In the genomic region with DNA sequence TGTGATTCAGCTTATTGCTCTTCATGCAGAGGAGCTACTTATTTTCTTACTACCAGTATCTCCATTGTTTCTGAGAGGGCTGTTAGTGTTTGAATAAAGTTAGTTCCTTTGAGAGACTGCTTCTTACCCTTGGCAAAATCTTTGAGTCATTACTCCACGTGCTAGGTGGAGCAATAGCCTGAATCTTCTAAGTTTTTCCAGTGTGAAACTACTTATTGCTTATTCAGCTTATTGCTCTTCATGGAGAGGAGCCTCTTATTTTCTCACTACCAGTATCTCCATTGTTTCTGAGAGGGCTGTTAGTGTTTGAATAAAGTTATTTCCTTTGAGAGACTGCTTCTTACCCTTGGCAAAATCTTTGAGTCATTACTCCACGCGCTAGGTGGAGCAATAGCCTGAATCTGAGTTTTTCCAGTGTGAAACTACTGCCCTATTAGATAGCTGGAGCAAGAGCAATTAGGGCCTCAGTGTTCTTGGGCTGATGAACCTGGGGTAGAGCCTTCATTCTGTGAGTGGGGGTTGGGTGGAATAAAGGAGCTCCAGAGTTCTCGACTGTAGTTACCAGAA, we compare ENCODE assay signal across 14 cellular contexts. TPM values are rescaled to one million over a fixed set of nuclear protein-coding genes. Genes with fewer than 3 reads are reported as not detected.
DNase-seq lines count a peak whose midpoint lies in the region; ATAC-seq and TF ChIP-seq lines count a peak whose summit lies in the region.
"Had no signal": no experiment of that assay in that cellular context is flagged by ENCODE, and none has a peak within 500 bp of the region (broad histone marks: within the 10 kb centered on the region; RNA-seq: fewer than 3 reads in every experiment).

No MANE protein-coding gene starts in this region.

- peak overlapping the region; percentile 36 for H3K27ac Mint-ChIP-seq in activated CD8-positive, alpha-beta memory T cell treated with anti-CD3 and anti-CD28 coated beads, Interleukin-2, amount 10 ng/mL, durations not matched to agents 7 days and 5 days
- peak overlapping the region; percentile 61 for H3K27ac Mint-ChIP-seq in activated T-helper 1 cell treated with anti-CD3 and anti-CD28 coated beads, Interleukin-12 subunit alpha, Interleukin-12 subunit beta, Interleukin-2, Interleukin-4 antibody, amounts not matched to agents 30 ng/mL and 10 ng/mL and 1 ng/mL, durations not matched to agents 14 hours and 24 hours and 36 hours
- H3K27ac Mint-ChIP-seq: T-helper 1 cell treated with Interleukin-12 subunit alpha and Interleukin-12 subunit beta and Interleukin-4 antibody, amounts not matched to agents 30 μg/mL and 1 μg/mL, for 36 hours had no signal

- ATAC-seq in activated CD8-positive, alpha-beta memory T cell treated with anti-CD3 and anti-CD28 coated beads, Interleukin-2, amount 10 ng/mL, durations not matched to agents 7 days and 5 days = no peak
- ATAC-seq in stimulated activated naive CD8-positive, alpha-beta T cell treated with anti-CD3 and anti-CD28 coated beads, Interleukin-15, Interleukin-2, amounts not matched to agents 100 U/mL and 50 U/mL, for 24 hours = peak; percentile 60
- ATAC-seq: left colon, pancreas had no signal

- no peaks in the 10 kb centered on the region for H3K27me3 Mint-ChIP-seq in activated CD8-positive, alpha-beta memory T cell treated with anti-CD3 and anti-CD28 coated beads, Interleukin-2, amount 10 ng/mL, durations not matched to agents 7 days and 5 days
- no peaks in the 10 kb centered on the region for H3K27me3 Mint-ChIP-seq in activated T-helper 1 cell treated with anti-CD3 and anti-CD28 coated beads, Interleukin-12 subunit alpha, Interleukin-12 subunit beta, Interleukin-2, Interleukin-4 antibody, amounts not matched to agents 30 ng/mL and 10 ng/mL and 1 ng/mL, durations not matched to agents 14 hours and 24 hours and 36 hours (ENCODE audit: insufficient read depth)

- no peaks in the 10 kb centered on the region for H3K9me3 Mint-ChIP-seq in activated CD8-positive, alpha-beta memory T cell treated with anti-CD3 and anti-CD28 coated beads, Interleukin-2, amount 10 ng/mL, durations not matched to agents 7 days and 5 days (ENCODE audit: low read depth)
- no peaks in the 10 kb centered on the region for H3K9me3 Mint-ChIP-seq in activated T-helper 1 cell treated with anti-CD3 and anti-CD28 coated beads, Interleukin-12 subunit alpha, Interleukin-12 subunit beta, Interleukin-2, Interleukin-4 antibody, amounts not matched to agents 30 ng/mL and 10 ng/mL and 1 ng/mL, durations not matched to agents 14 hours and 24 hours and 36 hours
- H3K9me3 Mint-ChIP-seq: T-helper 1 cell treated with Interleukin-12 subunit alpha and Interleukin-12 subunit beta and Interleukin-4 antibody, amounts not matched to agents 30 μg/mL and 1 μg/mL, for 36 hours had no signal

- H3K4me1 Mint-ChIP-seq in activated CD8-positive, alpha-beta memory T cell treated with anti-CD3 and anti-CD28 coated beads, Interleukin-2, amount 10 ng/mL, durations not matched to agents 7 days and 5 days = peaks cover 35% of the 10 kb centered on the region
- H3K4me1 Mint-ChIP-seq in activated T-helper 1 cell treated with anti-CD3 and anti-CD28 coated beads, Interleukin-12 subunit alpha, Interleukin-12 subunit beta, Interleukin-2, Interleukin-4 antibody, amounts not matched to agents 30 ng/mL and 10 ng/mL and 1 ng/mL, durations not matched to agents 14 hours and 24 hours and 36 hours (ENCODE audit: low read depth) = peaks cover 30% of the 10 kb centered on the region

- H3K4me1 ChIP-seq in ascending aorta = peaks cover 5 to 6% of the 10 kb centered on the region in 2 donors
- H3K4me1 ChIP-seq: pancreas had no signal

- no peak overlapping the region for H3K4me3 Mint-ChIP-seq in activated CD8-positive, alpha-beta memory T cell treated with anti-CD3 and anti-CD28 coated beads, Interleukin-2, amount 10 ng/mL, durations not matched to agents 7 days and 5 days
- no peak overlapping the region for H3K4me3 Mint-ChIP-seq in activated T-helper 1 cell treated with anti-CD3 and anti-CD28 coated beads, Interleukin-12 subunit alpha, Interleukin-12 subunit beta, Interleukin-2, Interleukin-4 antibody, amounts not matched to agents 30 ng/mL and 10 ng/mL and 1 ng/mL, durations not matched to agents 14 hours and 24 hours and 36 hours
- H3K4me3 Mint-ChIP-seq: T-helper 1 cell treated with Interleukin-12 subunit alpha and Interleukin-12 subunit beta and Interleukin-4 antibody, amounts not matched to agents 30 μg/mL and 1 μg/mL, for 36 hours had no signal

- no peaks in the 10 kb centered on the region for H3K9me3 ChIP-seq in ascending aorta
- H3K9me3 ChIP-seq: pancreas had no signal

- CTCF ChIA-PET in activated CD8-positive, alpha-beta memory T cell treated with anti-CD3 and anti-CD28 coated beads, Interleukin-2, amount 10 ng/mL, durations not matched to agents 7 days and 5 days (lab: Charles Lee) = no interaction called here

- intact Hi-C loops in activated T-helper 1 cell treated with anti-CD3 and anti-CD28 coated beads, Interleukin-12 subunit alpha, Interleukin-12 subunit beta, Interleukin-2, Interleukin-4 antibody, amounts not matched to agents 30 ng/mL and 10 ng/mL and 1 ng/mL, durations not matched to agents 14 hours and 24 hours and 36 hours (cut with micrococcal nuclease) = no loop called here
- intact Hi-C loops in ascending aorta (cut with DNase I) = no loop called here

- TF ChIP-seq CTCF in fibroblast of villous mesenchyme (IDR thresholded peaks at IDR 0.05; ENCODE audit: insufficient read depth, low read depth, low read length) (no peak), ascending aorta (IDR thresholded peaks at IDR 0.05) (no peak)

- no peak overlapping the region for H3K4me3 ChIP-seq in fibroblast of villous mesenchyme (ENCODE audit: low read depth, low read length)
- H3K4me3 ChIP-seq in ascending aorta = no peak overlapping the region
- H3K4me3 ChIP-seq: pancreas had no signal

- no peaks in the 10 kb centered on the region for H3K27me3 ChIP-seq in ascending aorta
- H3K27me3 ChIP-seq: pancreas had no signal

- no peak overlapping the region for H3K27ac ChIP-seq in ascending aorta
- H3K27ac ChIP-seq: pancreas had no signal

- H3K36me3 ChIP-seq in ascending aorta = peaks cover 10 to 17% of the 10 kb centered on the region in 2 donors

- DNase-seq in activated CD8-positive, alpha-beta memory T cell treated with anti-CD3 and anti-CD28 coated beads, Interleukin-2, amount 10 ng/mL, durations not matched to agents 7 days and 5 days = no peak
- no peak for DNase-seq in activated CD8-positive, alpha-beta memory T cell treated with anti-CD3 and anti-CD28 coated beads, Interleukin-2, amount 50 U/mL, for 4 hours
- DNase-seq in activated T-helper 1 cell treated with anti-CD3 and anti-CD28 coated beads, Interleukin-12 subunit alpha, Interleukin-12 subunit beta, Interleukin-2, Interleukin-4 antibody, amounts not matched to agents 30 ng/mL and 10 ng/mL and 1 ng/mL, durations not matched to agents 14 hours and 24 hours and 36 hours (ENCODE audit: low spot score) = no peak
- peak; percentile 32 for DNase-seq in fibroblast of villous mesenchyme (ENCODE audit: low read depth)
- no peak for DNase-seq in stimulated activated naive CD8-positive, alpha-beta T cell treated with anti-CD3 and anti-CD28 coated beads, Interleukin-15, Interleukin-2, amounts not matched to agents 100 U/mL and 50 U/mL, for 24 hours
- DNase-seq in Ammon's horn (ENCODE audit: low spot score) = no peak
- no peak for DNase-seq in NCI-H345 (lab: John Stamatoyannopoulos, UW)
- DNase-seq in ascending aorta (ENCODE audit: low spot score in 2 of 2) = no peak
- DNase-seq: left colon; NCI-H1417 treated with DMSO at 0.1 percent for 48 hours; pancreas; stimulated activated CD4-positive, alpha-beta T cell treated with anti-CD3 and anti-CD28 coated beads, Interleukin-2, amount 100 ng/mL, for 48 hours; substantia nigra had no signal

- H3K36me3 Mint-ChIP-seq in activated CD8-positive, alpha-beta memory T cell treated with anti-CD3 and anti-CD28 coated beads, Interleukin-2, amount 10 ng/mL, durations not matched to agents 7 days and 5 days = peaks cover 37% of the 10 kb centered on the region
- H3K36me3 Mint-ChIP-seq in activated T-helper 1 cell treated with anti-CD3 and anti-CD28 coated beads, Interleukin-12 subunit alpha, Interleukin-12 subunit beta, Interleukin-2, Interleukin-4 antibody, amounts not matched to agents 30 ng/mL and 10 ng/mL and 1 ng/mL, durations not matched to agents 14 hours and 24 hours and 36 hours (ENCODE audit: low read depth) = peaks cover 26% of the 10 kb centered on the region

RNA-seq across cellular contexts. Expression of a gene that starts 41.9 kb away (rescaled TPM):
- total RNA-seq in activated CD8-positive, alpha-beta memory T cell treated with anti-CD3 and anti-CD28 coated beads, Interleukin-2, amount 10 ng/mL, durations not matched to agents 7 days and 5 days = 100 to 1,000 TPM in 1 of 2 experiments, 10 to 100 TPM in 1; 95.0 to 101 TPM
- 94.6 and 106 TPM in 2 replicates for total RNA-seq in activated T-helper 1 cell treated with anti-CD3 and anti-CD28 coated beads, Interleukin-12 subunit alpha, Interleukin-12 subunit beta, Interleukin-2, Interleukin-4 antibody, amounts not matched to agents 30 ng/mL and 10 ng/mL and 1 ng/mL, durations not matched to agents 14 hours and 24 hours and 36 hours
- 43.2 and 73.0 TPM in 2 replicates for total RNA-seq in fibroblast of villous mesenchyme
- 21.2 TPM for total RNA-seq in ascending aorta
